In genomic region chr9:129750010-129750409, GRCh38 we compare ENCODE assay signal across 16 cellular contexts. TPM values are rescaled to one million over a fixed set of nuclear protein-coding genes. Genes with fewer than 3 reads are reported as not detected.
A peak's percentile ranks its signal among the peaks of the same experiment; 100 is the strongest.
DNase-seq lines count a peak whose midpoint lies in the region; ATAC-seq and TF ChIP-seq lines count a peak whose summit lies in the region.
"Had no signal": no experiment of that assay in that cellular context is flagged by ENCODE, and none has a peak within 500 bp of the region (broad histone marks: within the 10 kb centered on the region; RNA-seq: fewer than 3 reads in every experiment).

No MANE protein-coding gene starts in this region.

- H3K4me1 ChIP-seq in neuronal stem cell (ENCODE audit: control insufficient read depth in 2 of 2, insufficient read depth in 1 of 2, low read depth in 1 of 2, low read length in 2 of 2) (peaks cover 10 to 14% of the 10 kb centered on the region in 2 donors), colonic mucosa (no peaks in the 10 kb centered on the region)

- TF ChIP-seq CTCF in fibroblast of mammary gland (conservative IDR thresholded peaks at IDR 0.05; ENCODE audit: control insufficient read depth, insufficient read depth, low read depth, low read length) (no peak), colonic mucosa (IDR thresholded peaks at IDR 0.05) (no peak)

- H3K9me3 ChIP-seq in neuronal stem cell (replicated peaks in 1 of 2; ENCODE audit: control insufficient read depth in 2 of 2, insufficient read depth in 1 of 2, low read depth in 1 of 2, low read length in 2 of 2) = no peaks in the 10 kb centered on the region
- no peaks in the 10 kb centered on the region for H3K9me3 ChIP-seq in colonic mucosa

- peak overlapping the region; percentile 11 for H2AK5ac ChIP-seq in neuronal stem cell (ENCODE audit: low read depth, low read length)

- H2AFZ ChIP-seq in neuronal stem cell (ENCODE audit: low read length) = no peak overlapping the region

- H4K8ac ChIP-seq in neuronal stem cell (ENCODE audit: low read depth, low read length) = no peak overlapping the region

- H3K4me2 ChIP-seq in neuronal stem cell (ENCODE audit: insufficient read depth, low read length, poor library complexity, severe bottlenecking) = no peak overlapping the region

- no peak overlapping the region for H2BK12ac ChIP-seq in neuronal stem cell (ENCODE audit: low read length)

- H3K27ac ChIP-seq in neuronal stem cell (replicated peaks; ENCODE audit: low read length) (no peak overlapping the region), colonic mucosa (no peak overlapping the region)
- H3K27ac ChIP-seq: epithelial cell of prostate had no signal

- H3K4me3 ChIP-seq in fibroblast of mammary gland (ENCODE audit: control insufficient read depth, low read depth, low read length) (no peak overlapping the region), neuronal stem cell (ENCODE audit: low read length in 2 of 2) (no peak overlapping the region), colonic mucosa (no peak overlapping the region)

- DNase-seq in Daoy (ENCODE audit: low read depth) (peak; percentile 50), RPMI7951 (ENCODE audit: low read depth) (peak; percentile 66), fibroblast of mammary gland (ENCODE audit: low read depth) (peak; percentile 84), neuronal stem cell (ENCODE audit: low spot score) (no peak), GDM1 (lab: John Stamatoyannopoulos, UW) (no peak), colonic mucosa (no peak)
- DNase-seq: activated CD4-positive, alpha-beta T cell treated with anti-CD3 and anti-CD28 coated beads for 1 hour; AML-193; left ventricle myocardium superior; NCI-H2081; NCI-H748 treated with DMSO at 0.1 percent for 48 hours; stimulated activated naive CD4-positive, alpha-beta T cell treated with Interleukin-2 at 50 U/mL for 16 hours had no signal

- ATAC-seq in HG02870 (IDR thresholded peaks at IDR 0.05; ENCODE audit: unreplicated experiment) (no peak), GM21723 (IDR thresholded peaks at IDR 0.05; ENCODE audit: unreplicated experiment) (no peak)
- ATAC-seq: activated naive CD4-positive, alpha-beta T cell treated with anti-CD3 and anti-CD28 coated beads, Interleukin-2, amount 50 U/mL, for 72 hours; left ventricle myocardium superior had no signal

- H3K27me3 ChIP-seq in neuronal stem cell (ENCODE audit: control insufficient read depth in 3 of 3, insufficient read depth in 3 of 3, low read depth in 1 of 3, low read length in 3 of 3) = peaks cover 0 to 54% (median 0%) of the 10 kb centered on the region in 3 experiments
- no peaks in the 10 kb centered on the region for H3K27me3 ChIP-seq in colonic mucosa

- no peak overlapping the region for H4K91ac ChIP-seq in neuronal stem cell (ENCODE audit: low read depth, low read length, poor library complexity)

- WGBS in neuronal stem cell (ENCODE audit: extremely low coverage in 2 of 2, insufficient read length in 2 of 2, insufficient replicate concordance in 1 of 2), 2 donors = no CpG with 5 or more reads among the region's 4 CpGs

- peak overlapping the region; percentile 21 for H2BK15ac ChIP-seq in neuronal stem cell (ENCODE audit: low read length)

- H3K9ac ChIP-seq in neuronal stem cell (ENCODE audit: low read depth, low read length, poor library complexity) (no peak overlapping the region), colonic mucosa (ENCODE audit: low read depth in 2 of 2, low read length in 2 of 2) (no peak overlapping the region)

- no peaks in the 10 kb centered on the region for H3K79me1 ChIP-seq in neuronal stem cell (ENCODE audit: low read depth, low read length)

- no peak overlapping the region for H2BK5ac ChIP-seq in neuronal stem cell (ENCODE audit: low read length)

- H3K14ac ChIP-seq in neuronal stem cell (ENCODE audit: low read length) = no peak overlapping the region

- peak overlapping the region; percentile 24 for H2BK120ac ChIP-seq in neuronal stem cell (ENCODE audit: low read depth, low read length)

- intact Hi-C loops in colonic mucosa (cut with DNase I) = no loop called here

- no peaks in the 10 kb centered on the region for H3K36me3 ChIP-seq in neuronal stem cell (replicated peaks in 1 of 2; ENCODE audit: control insufficient read depth in 2 of 2, insufficient read depth in 2 of 2, low read length in 2 of 2)
- no peaks in the 10 kb centered on the region for H3K36me3 ChIP-seq in colonic mucosa

- peak overlapping the region; percentile 6 for H3K18ac ChIP-seq in neuronal stem cell (ENCODE audit: low read length)

- no peak overlapping the region for H3K4ac ChIP-seq in neuronal stem cell (ENCODE audit: low read length)

- H3K23ac ChIP-seq in neuronal stem cell (ENCODE audit: low read depth, low read length, poor library complexity) = peak overlapping the region; percentile 3

RNA-seq across cellular contexts. Expression of gene PTGES, which starts 2.8 kb away (rescaled TPM):
- 3.9 and 4.5 TPM in 2 replicates for total RNA-seq in Daoy (2014; rRNA removed; shearing (Covaris generic))
- 0.59 and 0.96 TPM in 2 replicates for total RNA-seq in RPMI7951 (2014; rRNA removed; shearing (Covaris generic))
- polyA plus RNA-seq in neuronal stem cell (2013, experiment 1 of 2) = 4.1 TPM
- 4.1 TPM for polyA plus RNA-seq in neuronal stem cell (2013, experiment 2 of 2)
- 1 to 10 TPM; 2.6 to 5.1 TPM for total RNA-seq in colonic mucosa

RNA-seq across cellular contexts. Expression of gene TOR1B, which starts 53.0 kb away (rescaled TPM):
- 12.7 and 16.2 TPM in 2 replicates for total RNA-seq in Daoy (2014; rRNA removed; shearing (Covaris generic))
- total RNA-seq in RPMI7951 (2014; rRNA removed; shearing (Covaris generic)) = 30.8 and 33.2 TPM in 2 replicates
- 7.8 TPM for polyA plus RNA-seq in neuronal stem cell (2013, experiment 1 of 2)
- 9.0 TPM for polyA plus RNA-seq in neuronal stem cell (2013, experiment 2 of 2)
- 10 to 100 TPM; 49.0 to 60.8 TPM for total RNA-seq in colonic mucosa

Comparison
In these comparisons a context has a peak if more than half of its experiments do, and no peak if none do; other contexts are left out.
1. DNase-seq: peak in Daoy (single experiment), RPMI7951 (single experiment) and fibroblast of mammary gland (single experiment); none in neuronal stem cell (single experiment), GDM1 (single experiment) and colonic mucosa (single experiment).